ENCODE assay signal across 26 cellular contexts in genomic region chr5:146240951-146241350, GRCh38. TPM values are rescaled to one million over a fixed set of nuclear protein-coding genes. Genes with fewer than 3 reads are reported as not detected.
DNase-seq lines count a peak whose midpoint lies in the region; ATAC-seq, FAIRE-seq and TF ChIP-seq lines count a peak whose summit lies in the region.
"Had no signal": no experiment of that assay in that cellular context is flagged by ENCODE, and none has a peak within 500 bp of the region (broad histone marks: within the 10 kb centered on the region; RNA-seq: fewer than 3 reads in every experiment).

No MANE protein-coding gene starts in this region.

- DNase-seq in AG08396 (ENCODE audit: low spot score): peak; percentile 12
- DNase-seq in PC-3: peak; percentile 22
- DNase-seq in fibroblast of lung (ENCODE audit: low read depth in 2 of 2): peak; percentile 7 to 37
- DNase-seq in pancreas: no peak
- DNase-seq in GDM1 (lab: John Stamatoyannopoulos, UW): no peak
- DNase-seq in NCI-H2081 treated with DMSO at 0.1 percent for 48 hours (lab: John Stamatoyannopoulos, UW): no peak
- no peak for DNase-seq in NCI-H1092 (lab: John Stamatoyannopoulos, UW)
- no peak for DNase-seq in H4 (ENCODE audit: low spot score)
- DNase-seq: activated CD4-positive, alpha-beta T cell treated with anti-CD3 and anti-CD28 coated beads for 48 hours; activated naive CD4-positive, alpha-beta T cell treated with anti-CD3 and anti-CD28 coated beads for 36 hours; activated T-cell treated with anti-CD3 and anti-CD28 coated beads, Interleukin-2, amount 50 U/mL, for 48 hours; amniotic stem cell; CD4-positive, alpha-beta T cell; GOT3; heart right ventricle; left ventricle myocardium inferior; naive thymus-derived CD4-positive, alpha-beta T cell; NCI-H187; NCI-H526; nucleus accumbens; small intestine; stimulated activated CD4-positive, alpha-beta T cell treated with anti-CD3 and anti-CD28 coated beads, Interleukin-2, amount 100 ng/mL, for 24 hours had no signal

- intact Hi-C loops in PC-3 (cut with micrococcal nuclease): loop anchor here (1.0 kb wide), 1 partner anchor 32 kb away; no protein-coding TSS in a partner anchor
- intact Hi-C loops in pancreas (cut with DNase I): no loop called here

- H3K27me3 ChIP-seq in PC-3 (ENCODE audit: low read length) (no peaks in the 10 kb centered on the region), fibroblast of lung (ENCODE audit: control insufficient read depth, insufficient read depth, low read length) (no peaks in the 10 kb centered on the region), pancreas (no peaks in the 10 kb centered on the region)
- H3K27me3 ChIP-seq: cardiac muscle cell, heart right ventricle, SJSA1 had no signal

- H3K4me3 ChIP-seq in PC-3 (ENCODE audit: low read length) (no peak overlapping the region), fibroblast of lung (replicated peaks in 1 of 4; ENCODE audit: control extremely low read depth in 1 of 4, insufficient read depth in 1 of 4, low read depth in 3 of 4, low read length in 4 of 4) (no peak overlapping the region), pancreas (no peak overlapping the region)
- H3K4me3 ChIP-seq: cardiac muscle cell, heart right ventricle, left ventricle myocardium inferior, SJSA1 had no signal

- H3K36me3 ChIP-seq in PC-3 (ENCODE audit: low read depth, low read length) (peaks cover 28% of the 10 kb centered on the region), fibroblast of lung (ENCODE audit: control insufficient read depth, insufficient read depth, low read length) (no peaks in the 10 kb centered on the region), pancreas (peaks cover 0 to 10% (median 0%) of the 10 kb centered on the region in 3 donors)

- no peak overlapping the region for H3K9ac ChIP-seq in PC-3 (ENCODE audit: low read length)
- H3K9ac ChIP-seq in fibroblast of lung (ENCODE audit: insufficient read depth, low read length): no peak overlapping the region

- H2AFZ ChIP-seq in PC-3 (ENCODE audit: low read length) (no peak overlapping the region), fibroblast of lung (ENCODE audit: low read length) (no peak overlapping the region)

- ATAC-seq in PC-3 (peak; percentile 86), pancreas (no peak)
- ATAC-seq: heart right ventricle; naive thymus-derived CD4-positive, alpha-beta T cell had no signal

- H3K79me2 ChIP-seq in PC-3 (ENCODE audit: low read length) (no peaks in the 10 kb centered on the region; the same call in 1 of the 2 replicates), fibroblast of lung (ENCODE audit: control insufficient read depth, insufficient read depth, low read length) (no peaks in the 10 kb centered on the region)

- H3K9me3 ChIP-seq in PC-3 (ENCODE audit: low read length): no peaks in the 10 kb centered on the region
- no peaks in the 10 kb centered on the region for H3K9me3 ChIP-seq in fibroblast of lung (ENCODE audit: control insufficient read depth, insufficient read depth, low read depth, low read length)
- H3K9me3 ChIP-seq in pancreas: no peaks in the 10 kb centered on the region
- H3K9me3 ChIP-seq: heart right ventricle, left ventricle myocardium inferior, SJSA1 had no signal

- no peaks in the 10 kb centered on the region for H3K9me2 ChIP-seq in PC-3 (replicated peaks; ENCODE audit: low read length)

- no peak for TF ChIP-seq CTCF in PC-3 (conservative IDR thresholded peaks at IDR 0.05; ENCODE audit: low read depth, low read length)
- no peak for TF ChIP-seq CTCF in fibroblast of lung (conservative IDR thresholded peaks at IDR 0.05 in 1 of 2, IDR thresholded peaks at IDR 0.05 in 1 of 2; ENCODE audit: low read depth in 1 of 2, low read length in 2 of 2)
- no peak for TF ChIP-seq CTCF in pancreas (IDR thresholded peaks at IDR 0.05)

- WGBS in pancreas, 2 donors: 49 to 53% methylated on average over 2 of the region's 2 CpGs

- CTCF ChIA-PET in PC-3 (lab: Charles Lee): no interaction called here

- H3K27ac ChIP-seq in PC-3 (ENCODE audit: low read length) (no peak overlapping the region), fibroblast of lung (ENCODE audit: insufficient read depth, low read length) (no peak overlapping the region), pancreas (no peak overlapping the region)
- H3K27ac ChIP-seq: cardiac muscle cell, left ventricle myocardium inferior, SJSA1, VCaP had no signal

- no peaks in the 10 kb centered on the region for H3F3A ChIP-seq in PC-3 (ENCODE audit: low read length, unreplicated experiment)

- no peak overlapping the region for H3K4me2 ChIP-seq in PC-3 (ENCODE audit: low read length)
- no peak overlapping the region for H3K4me2 ChIP-seq in fibroblast of lung (ENCODE audit: extremely low read depth, insufficient read depth, low read length)

- no TSS peak for BruUV-seq in PC-3 (replicated peaks; lab: Mats Ljungman, UMichigan)

- no peaks in the 10 kb centered on the region for H4K20me1 ChIP-seq in PC-3 (ENCODE audit: low read length)
- H4K20me1 ChIP-seq in fibroblast of lung (ENCODE audit: control insufficient read depth, extremely low read depth, insufficient read depth, low read length): no peaks in the 10 kb centered on the region

- FAIRE-seq in pancreas (lab: Jason Lieb, UNC): peak; percentile 32
- FAIRE-seq: endothelial cell of umbilical vein, small intestine had no signal

- H3K4me1 ChIP-seq in PC-3 (ENCODE audit: insufficient read depth, low read length): no peaks in the 10 kb centered on the region
- H3K4me1 ChIP-seq in fibroblast of lung (ENCODE audit: control insufficient read depth, extremely low read depth, insufficient read depth, low read length): no peaks in the 10 kb centered on the region
- H3K4me1 ChIP-seq in pancreas: no peaks in the 10 kb centered on the region
- H3K4me1 ChIP-seq: SJSA1 had no signal

- POLR2A ChIA-PET in PC-3 (lab: Charles Lee; ENCODE audit: unreplicated experiment): no interaction called here

RNA-seq across cellular contexts. Expression of gene RBM27, which starts 37.5 kb away (rescaled TPM):
- total RNA-seq in PC-3 (2014; rRNA removed) (18.8 and 21.4 TPM in 2 replicates), fibroblast of lung (20.3 and 23.9 TPM in 2 replicates), pancreas (1 to 10 TPM; 3.3 to 8.9 (median 5.8) TPM)
- polyA plus RNA-seq in fibroblast of lung (15.0 and 17.3 TPM in 2 replicates), pancreas (1 to 10 TPM; 3.1 to 4.1 TPM)
- polyA plus RNA-seq in fibroblast of lung (2012): 9.5 and 10.3 TPM in 2 replicates
- 4.1 and 11.8 TPM in 2 replicates for polyA minus RNA-seq in fibroblast of lung (ENCODE audit: low replicate concordance)
- 11.4 and 15.7 TPM in 2 replicates for total RNA-seq in H4 (2014; rRNA removed; shearing (Covaris generic))

RNA-seq across cellular contexts. Expression of gene LARS1, which starts 58.5 kb away (rescaled TPM):
- 92.0 and 102 TPM in 2 replicates for total RNA-seq in PC-3 (2014; rRNA removed)
- total RNA-seq in fibroblast of lung: 182 and 190 TPM in 2 replicates
- polyA plus RNA-seq in fibroblast of lung: 17.4 and 20.5 TPM in 2 replicates
- 59.7 and 69.4 TPM in 2 replicates for polyA plus RNA-seq in fibroblast of lung (2012)
- 22.9 and 42.2 TPM in 2 replicates for polyA minus RNA-seq in fibroblast of lung (ENCODE audit: low replicate concordance)
- 10 to 100 TPM; 39.7 to 66.2 (median 60.0) TPM for total RNA-seq in pancreas
- polyA plus RNA-seq in pancreas: 10 to 100 TPM; 29.8 to 64.3 TPM
- 70.6 and 86.0 TPM in 2 replicates for total RNA-seq in H4 (2014; rRNA removed; shearing (Covaris generic))

Comparison
In these comparisons a context has a peak if more than half of its experiments do, and no peak if none do; other contexts are left out.
1. DNase-seq: peak in AG08396 (single experiment), PC-3 (single experiment) and fibroblast of lung (2 of 2); none in pancreas (0 of 6), GDM1 (single experiment), NCI-H2081 treated with DMSO at 0.1 percent for 48 hours (single experiment), NCI-H1092 (single experiment) and H4 (single experiment).